In the genomic region with DNA sequence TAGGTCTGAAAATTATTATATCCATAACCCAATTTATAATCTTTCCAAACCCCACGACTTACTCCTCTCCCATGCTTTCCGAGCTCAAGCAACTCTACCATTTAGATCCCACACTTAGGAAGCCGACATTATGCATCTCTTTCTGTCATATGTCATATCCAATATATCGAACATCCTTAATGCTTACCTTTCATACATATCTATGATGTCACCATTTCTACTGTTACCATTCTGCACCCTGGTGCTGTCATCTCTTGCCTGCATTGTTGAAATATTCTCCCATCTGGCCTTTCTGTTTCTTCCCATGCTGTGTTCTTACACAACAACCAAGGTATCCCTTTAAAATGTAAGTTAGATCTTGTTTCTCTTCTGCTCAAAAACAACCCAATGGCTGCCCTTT, we compare ENCODE assay signal across 7 cellular contexts.
"Had no signal": no experiment of that assay in that cellular context is flagged by ENCODE, and none has a peak within 500 bp of the region (broad histone marks: within the 10 kb centered on the region; RNA-seq: fewer than 3 reads in every experiment).

No MANE protein-coding gene starts in this region.

- H3K36me3 Mint-ChIP-seq: IgD-negative memory B cell had no signal

- H3K27ac Mint-ChIP-seq: IgD-negative memory B cell had no signal

- H3K27me3 Mint-ChIP-seq: IgD-negative memory B cell had no signal

- H3K27ac ChIP-seq: HL-60 had no signal

- H3K4me1 Mint-ChIP-seq: IgD-negative memory B cell had no signal

- ATAC-seq: K562 had no signal

- DNase-seq: IMR-90, KBM-7, KG1 had no signal

- FAIRE-seq: HTR-8/SVneo, K562 had no signal

- H3K4me3 ChIP-seq: K562 had no signal

- H3K4me3 Mint-ChIP-seq: IgD-negative memory B cell had no signal
